In genomic region chr1:17021896-17022295, GRCh38 we compare ENCODE assay signal across 16 cellular contexts. TPM values are rescaled to one million over a fixed set of nuclear protein-coding genes. Genes with fewer than 3 reads are reported as not detected.
"Had no signal": no experiment of that assay in that cellular context is flagged by ENCODE, and none has a peak within 500 bp of the region (broad histone marks: within the 10 kb centered on the region; RNA-seq: fewer than 3 reads in every experiment).

No MANE protein-coding gene starts in this region.

- H3K27ac ChIP-seq: colonic mucosa, gastroesophageal sphincter, heart left ventricle, left ventricle myocardium inferior, right lobe of liver, thyroid gland had no signal

- H3K4me1 ChIP-seq: colonic mucosa, gastroesophageal sphincter, left ventricle myocardium inferior, right lobe of liver, thyroid gland had no signal

- H3K4me3 ChIP-seq: colonic mucosa, gastroesophageal sphincter, heart left ventricle, left ventricle myocardium inferior, neural progenitor cell, right lobe of liver, thyroid gland had no signal

- H2AFZ ChIP-seq: neural progenitor cell had no signal

- H3K9ac ChIP-seq: neural progenitor cell had no signal

- H3K4me2 ChIP-seq: neural progenitor cell had no signal

- H3K27me3 ChIP-seq: colonic mucosa, gastroesophageal sphincter, heart left ventricle, neural progenitor cell, right lobe of liver, thyroid gland had no signal

- DNase-seq: activated CD4-positive, alpha-beta T cell treated with anti-CD3 and anti-CD28 coated beads, Interleukin-2, amount 10 ng/mL, durations not matched to agents 24 days and 14 days; activated naive CD8-positive, alpha-beta T cell treated with anti-CD3 and anti-CD28 coated beads, Interleukin-2, amount 10 ng/mL, durations not matched to agents 7 days and 5 days; amygdala; colonic mucosa; effector CD4-positive, alpha-beta T cell; heart left ventricle; kidney glomerular epithelial cell; left ventricle myocardium inferior; stimulated activated naive B cell treated with anti-CD40 and anti-IgM and Interleukin-4, amounts not matched to agents 10 μg/mL and 1 μg/mL and 100 μg/mL, for 72 hours; thyroid gland had no signal

- H3K9me3 ChIP-seq: colonic mucosa, gastroesophageal sphincter, heart left ventricle, left ventricle myocardium inferior, right lobe of liver, thyroid gland had no signal

RNA-seq across cellular contexts. Expression of gene MFAP2, which starts 41.5 kb away (rescaled TPM):
- total RNA-seq: activated CD4-positive, alpha-beta T cell treated with anti-CD3 and anti-CD28 coated beads, Interleukin-2, amount 10 ng/mL, durations not matched to agents 24 days and 14 days; activated CD8-positive, alpha-beta memory T cell treated with anti-CD3 and anti-CD28 coated beads for 36 hours; activated naive CD8-positive, alpha-beta T cell treated with anti-CD3 and anti-CD28 coated beads, Interleukin-2, amount 10 ng/mL, durations not matched to agents 7 days and 5 days; activated T-helper 1 cell treated with anti-CD3 and anti-CD28 coated beads, Interleukin-12 subunit alpha, Interleukin-12 subunit beta, Interleukin-2, Interleukin-4 antibody, amounts not matched to agents 30 ng/mL and 10 ng/mL and 1 ng/mL, durations not matched to agents 14 hours and 24 hours and 36 hours; mononuclear cell had no signal
